In genomic region chr14:105445901-105446845, GRCh38 we compare ENCODE assay signal across 24 cellular contexts. TPM values are rescaled to one million over a fixed set of nuclear protein-coding genes. Genes with fewer than 3 reads are reported as not detected.
DNase-seq lines count a peak whose midpoint lies in the region; ATAC-seq and TF ChIP-seq lines count a peak whose summit lies in the region.
"Had no signal": no experiment of that assay in that cellular context is flagged by ENCODE, and none has a peak within 500 bp of the region (broad histone marks: within the 10 kb centered on the region; RNA-seq: fewer than 3 reads in every experiment).

No MANE protein-coding gene starts in this region.

- ATAC-seq in right cardiac atrium = no peak
- ATAC-seq in Right ventricle myocardium inferior = no peak
- no peak for ATAC-seq in HG03025 (IDR thresholded peaks at IDR 0.05; ENCODE audit: low FRiP score, unreplicated experiment)
- no peak for ATAC-seq in GM19351 (IDR thresholded peaks at IDR 0.05; ENCODE audit: unreplicated experiment)
- ATAC-seq: A549, HCT116, T-cell had no signal

- no peak overlapping the region for H2BK120ac ChIP-seq in trophoblast cell (ENCODE audit: insufficient read depth, low read length, poor library complexity)

- CTCF ChIA-PET in HEK293 (lab: Yijun Ruan, JAX) = interaction anchor here (0.7 kb wide), 1 partner anchor 116 kb away, joined by 3 read pairs; no protein-coding TSS in a partner anchor

- H3K4me3 ChIP-seq in right cardiac atrium (ENCODE audit: low read length) (no peak overlapping the region), HEK293 (ENCODE audit: low read depth, low read length) (no peak overlapping the region), trophoblast cell (ENCODE audit: low read depth, low read length) (no peak overlapping the region)
- H3K4me3 ChIP-seq: A549, SJSA1 had no signal

- H2BK12ac ChIP-seq in trophoblast cell (ENCODE audit: low read length) = no peak overlapping the region

- no peak overlapping the region for H3K4me2 ChIP-seq in trophoblast cell (ENCODE audit: low read length)
- H3K4me2 ChIP-seq: A549 had no signal

- no peaks in the 10 kb centered on the region for H3K9me3 ChIP-seq in right cardiac atrium (ENCODE audit: control insufficient read depth, low read length)
- no peaks in the 10 kb centered on the region for H3K9me3 ChIP-seq in HEK293 (ENCODE audit: control insufficient read depth, insufficient read depth, low read depth, low read length)
- peaks cover 8% of the 10 kb centered on the region for H3K9me3 ChIP-seq in trophoblast cell (ENCODE audit: insufficient read depth, low read depth, low read length)
- H3K9me3 ChIP-seq: A549, SJSA1 had no signal

- no peak overlapping the region for H2BK5ac ChIP-seq in trophoblast cell (ENCODE audit: low read depth, low read length, poor library complexity)

- H4K12ac ChIP-seq in trophoblast cell (ENCODE audit: low read depth, low read length) = peak overlapping the region; percentile 2

- peak overlapping the region; percentile 20 for H3K4ac ChIP-seq in trophoblast cell (ENCODE audit: low read depth, low read length)

- H3K27ac Mint-ChIP-seq in glutamatergic neuron (ENCODE audit: unreplicated experiment) = no peak overlapping the region
- H3K27ac Mint-ChIP-seq: T-cell had no signal

- H3K14ac ChIP-seq in trophoblast cell (ENCODE audit: low read length) = no peak overlapping the region

- H3K9ac ChIP-seq in trophoblast cell (ENCODE audit: low read length) = no peak overlapping the region

- no peak overlapping the region for H4K91ac ChIP-seq in trophoblast cell (ENCODE audit: low read depth, low read length)

- H3K23ac ChIP-seq in trophoblast cell (ENCODE audit: low read length) = no peak overlapping the region

- DNase-seq in right cardiac atrium = peak; percentile 17 to 52 (median 39)
- no peak for DNase-seq in Right ventricle myocardium inferior (ENCODE audit: missing footprints)
- DNase-seq in glutamatergic neuron = peak; percentile 11
- no peak for DNase-seq in trophoblast cell
- DNase-seq in activated T-cell treated with anti-CD3 and anti-CD28 coated beads, Interleukin-2, amount 50 U/mL, for 1 hour = no peak
- DNase-seq: CD4-positive, CD25-positive, alpha-beta regulatory T cell; DMS153; DND-41; NCI-H1092; NCI-H1417 treated with DMSO at 0.1 percent for 48 hours; NCI-H187; NCI-H2081 treated with DMSO at 0.1 percent for 48 hours; NCI-H2171; NCI-H226; NCI-H510A; NCI-H69; T-cell had no signal

- no peak overlapping the region for H3K4me3 Mint-ChIP-seq in glutamatergic neuron (ENCODE audit: unreplicated experiment)
- H3K4me3 Mint-ChIP-seq: CD4-positive, CD25-positive, alpha-beta regulatory T cell; T-cell had no signal

- POLR2A ChIA-PET in HEK293 (lab: Yijun Ruan, JAX) = no interaction called here

- no peak overlapping the region for H2AFZ ChIP-seq in trophoblast cell (ENCODE audit: insufficient read depth, low read length, poor library complexity)

- H3K27me3 Mint-ChIP-seq in glutamatergic neuron (ENCODE audit: unreplicated experiment) = peaks cover 13% of the 10 kb centered on the region
- H3K27me3 Mint-ChIP-seq: CD4-positive, CD25-positive, alpha-beta regulatory T cell; T-cell had no signal

- H3K36me3 Mint-ChIP-seq in glutamatergic neuron (ENCODE audit: unreplicated experiment) = no peaks in the 10 kb centered on the region

- no peaks in the 10 kb centered on the region for H3K27me3 ChIP-seq in right cardiac atrium (ENCODE audit: control insufficient read depth, insufficient read depth)
- H3K27me3 ChIP-seq in trophoblast cell (ENCODE audit: insufficient read depth, low read length) = no peaks in the 10 kb centered on the region
- H3K27me3 ChIP-seq: SJSA1 had no signal

- H3K4me1 Mint-ChIP-seq in glutamatergic neuron (ENCODE audit: low read depth, unreplicated experiment) = peaks cover 3% of the 10 kb centered on the region
- H3K4me1 Mint-ChIP-seq: T-cell had no signal

- no peak overlapping the region for H4K8ac ChIP-seq in trophoblast cell (ENCODE audit: low read depth, low read length)

- H3K79me2 ChIP-seq in trophoblast cell (ENCODE audit: control insufficient read depth, insufficient read depth, low read length, poor library complexity) = no peaks in the 10 kb centered on the region

- H3K18ac ChIP-seq in trophoblast cell (ENCODE audit: low read length) = no peak overlapping the region

- H3K27ac ChIP-seq in right cardiac atrium (ENCODE audit: low read length) (no peak overlapping the region), HEK293 (ENCODE audit: extremely low read depth, low read depth, low read length) (peak overlapping the region; percentile 17; the same call in 1 of the 2 replicates), trophoblast cell (ENCODE audit: low read depth, low read length) (no peak overlapping the region)
- H3K27ac ChIP-seq: A549, SJSA1 had no signal

- H2AK5ac ChIP-seq in trophoblast cell (ENCODE audit: low read length) = no peak overlapping the region

- H3K36me3 ChIP-seq in HEK293 (ENCODE audit: control insufficient read depth in 2 of 2, insufficient read depth in 1 of 2, low read length in 2 of 2) (peaks cover 0 to 55% of the 10 kb centered on the region in 2 experiments; a peak in 2 of 3 replicates), trophoblast cell (ENCODE audit: control insufficient read depth in 1 of 2, insufficient read depth in 2 of 2, low read length in 2 of 2) (peaks cover 54 to 57% of the 10 kb centered on the region in 2 experiments)

- no peaks in the 10 kb centered on the region for H3K79me1 ChIP-seq in trophoblast cell (ENCODE audit: low read length)

- intact Hi-C loops in right cardiac atrium (cut with DNase I) = loop anchor here in 2 of 4 donors (5.0 kb wide), 2 partner anchors 41 to 74 kb away; partner anchors contain the start of gene CRIP1 (in 1 of the 2)
- intact Hi-C loops in Right ventricle myocardium inferior (cut with DNase I) = loop anchor here (5.0 kb wide), 1 partner anchor 74 kb away; no protein-coding TSS in a partner anchor

- 83% methylated on average over 26 of the region's 26 CpGs for WGBS in right cardiac atrium
- no CpG with 5 or more reads among the region's 26 CpGs for WGBS in trophoblast cell (ENCODE audit: extremely low coverage, insufficient coverage, insufficient read length)

- H3K9me3 Mint-ChIP-seq in glutamatergic neuron (ENCODE audit: unreplicated experiment) = peaks cover 8% of the 10 kb centered on the region
- H3K9me3 Mint-ChIP-seq: CD4-positive, CD25-positive, alpha-beta regulatory T cell; T-cell had no signal

- no peaks in the 10 kb centered on the region for H3K4me1 ChIP-seq in right cardiac atrium (ENCODE audit: control insufficient read depth, insufficient read depth, low read length)
- H3K4me1 ChIP-seq in HEK293 (ENCODE audit: control insufficient read depth, insufficient read depth, low read length) = no peaks in the 10 kb centered on the region
- H3K4me1 ChIP-seq in trophoblast cell (ENCODE audit: control insufficient read depth in 1 of 2, insufficient read depth in 2 of 2, low read length in 2 of 2) = peaks cover 0 to 7% of the 10 kb centered on the region in 2 experiments
- H3K4me1 ChIP-seq: SJSA1 had no signal

- TF ChIP-seq CTCF in HEK293 (tag by site-specific recombination; IDR thresholded peaks at IDR 0.05) = no peak
- no peak for TF ChIP-seq CTCF in glutamatergic neuron (IDR thresholded peaks at IDR 0.05; ENCODE audit: partially characterized antibody, unreplicated experiment)

TF ChIP-seq in HEK293, 187 proteins besides CTCF, POLR2A, EP300 and RAD21 (continues in another document):
- TF ChIP-seq ZNF692 (tag by site-specific recombination; IDR thresholded peaks at IDR 0.05) (0 out of 2 replicates have a peak, but pooled peaks have one; percentile 57), GLIS2 (tag by site-specific recombination; IDR thresholded peaks at IDR 0.05) (peak; percentile 70), SP2 (tag by site-specific recombination; IDR thresholded peaks at IDR 0.05) (peak; percentile 25; the same call in 1 of the 2 replicates), ZNF274 (IDR thresholded peaks at IDR 0.05; ENCODE audit: low read length) (no peak), ZNF274 (tag by site-specific recombination; IDR thresholded peaks at IDR 0.05; ENCODE audit: borderline replicate concordance) (no peak), ZNF394 (tag by site-specific recombination; IDR thresholded peaks at IDR 0.05; ENCODE audit: borderline replicate concordance) (peak; percentile 91)

RNA-seq across cellular contexts. Expression of gene MTA1, which starts 26.5 kb away (rescaled TPM):
- total RNA-seq in right cardiac atrium (100 to 1,000 TPM; 121 to 179 (median 157) TPM), Right ventricle myocardium inferior (192 TPM), glutamatergic neuron (ENCODE audit: unreplicated experiment) (261 TPM)
- 131 TPM for polyA plus RNA-seq in right cardiac atrium
- polyA plus RNA-seq in trophoblast cell (2013) = 90.0 and 91.2 TPM in 2 replicates

RNA-seq across cellular contexts. Expression of gene CRIP2, which starts 28.4 kb away (rescaled TPM):
- total RNA-seq in right cardiac atrium = 1,000 to 10,000 TPM; 1,091 to 1,370 (median 1,238) TPM
- 1,790 TPM for polyA plus RNA-seq in right cardiac atrium
- 1,081 TPM for total RNA-seq in Right ventricle myocardium inferior
- 78.5 TPM for total RNA-seq in glutamatergic neuron (ENCODE audit: unreplicated experiment)
- 85.1 and 90.0 TPM in 2 replicates for polyA plus RNA-seq in trophoblast cell (2013)

RNA-seq across cellular contexts. Expression of gene CRIP1, which starts 40.5 kb away (rescaled TPM):
- total RNA-seq in right cardiac atrium (100 to 1,000 TPM; 161 to 218 (median 192) TPM), Right ventricle myocardium inferior (82.0 TPM), glutamatergic neuron (ENCODE audit: unreplicated experiment) (49.3 TPM)
- polyA plus RNA-seq in right cardiac atrium = 243 TPM
- polyA plus RNA-seq in trophoblast cell (2013) = 44.7 and 45.0 TPM in 2 replicates
- total RNA-seq: H4 had no signal

RNA-seq across cellular contexts. Expression of gene TEDC1, which starts 44.9 kb away (rescaled TPM):
- total RNA-seq in right cardiac atrium (1 to 10 TPM; 5.2 to 6.9 (median 5.8) TPM), Right ventricle myocardium inferior (6.4 TPM), glutamatergic neuron (ENCODE audit: unreplicated experiment) (13.8 TPM)
- 6.5 TPM for polyA plus RNA-seq in right cardiac atrium
- 8.8 and 8.9 TPM in 2 replicates for polyA plus RNA-seq in trophoblast cell (2013)

RNA-seq across cellular contexts. Expression of gene TEX22, which starts 47.8 kb away (rescaled TPM):
- total RNA-seq in right cardiac atrium = 1 to 10 TPM in 2 of 4 donors, under 1 TPM in 2; 0.46 to 1.9 (median 1.00) TPM
- polyA plus RNA-seq in right cardiac atrium = 0.05 TPM
- 2.4 TPM for total RNA-seq in Right ventricle myocardium inferior
- 2.7 TPM for total RNA-seq in glutamatergic neuron (ENCODE audit: unreplicated experiment)
- polyA plus RNA-seq in trophoblast cell (2013) = 0.04 and 0.10 TPM in 2 replicates

Comparison
In these comparisons a context has a peak if more than half of its experiments do, and no peak if none do; other contexts are left out.
1. DNase-seq: peak in right cardiac atrium (3 of 3) and glutamatergic neuron (single experiment); none in Right ventricle myocardium inferior (single experiment), trophoblast cell (0 of 2) and activated T-cell treated with anti-CD3 and anti-CD28 coated beads, Interleukin-2, amount 50 U/mL, for 1 hour (single experiment).
2. RNA of gene CRIP2, which starts 28.4 kb away (total RNA-seq): 1,091 to 1,370 TPM in right cardiac atrium and 1,081 TPM in Right ventricle myocardium inferior (single experiment); 78.5 TPM in glutamatergic neuron (single experiment); every median in the first group is over 10 times any median in the second.